8 cellular contexts compared by ENCODE assay signal in the genomic region with DNA sequence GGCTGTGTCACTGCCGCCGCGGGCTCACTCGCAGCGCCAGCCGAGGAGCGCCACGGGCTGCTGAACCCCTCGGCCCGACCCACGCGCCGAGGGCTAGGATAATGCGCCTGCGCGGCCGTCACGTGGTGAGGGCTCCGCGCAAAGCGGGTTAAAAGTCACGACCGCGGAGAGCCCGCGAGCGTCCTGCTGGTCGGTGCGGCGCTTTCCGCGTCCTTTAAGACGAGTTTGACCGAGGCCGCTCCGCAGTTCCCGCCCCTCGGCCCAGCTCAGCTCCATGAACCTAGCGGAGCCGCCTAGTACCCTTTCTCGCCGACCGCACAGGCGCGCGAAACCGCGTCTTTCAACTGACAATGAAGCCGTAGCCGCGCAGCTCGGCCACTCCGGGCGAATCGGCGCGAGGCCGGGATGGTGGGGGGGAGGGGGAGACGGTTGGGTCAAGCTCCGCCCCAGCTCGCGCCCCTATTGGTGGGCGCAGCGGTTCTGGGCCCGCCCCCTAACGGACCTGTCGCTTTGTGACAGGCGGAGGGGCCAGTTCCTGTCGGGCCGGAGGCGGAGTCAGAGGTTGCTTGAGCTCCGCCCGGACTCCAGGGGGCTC.
A peak's percentile ranks its signal among the peaks of the same experiment; 100 is the strongest.
DNase-seq lines count a peak whose midpoint lies in the region; ATAC-seq lines count a peak whose summit lies in the region.

No MANE protein-coding gene starts in this region.

- peak; percentile 99 for DNase-seq in AG20443 (ENCODE audit: low spot score)
- DNase-seq in NCI-H446 treated with DMSO at 0.1 percent for 48 hours (lab: John Stamatoyannopoulos, UW) = peak; percentile 93
- DNase-seq in activated CD4-positive, CD25-positive, alpha-beta regulatory T cell treated with anti-CD3 and anti-CD28 coated beads, Interleukin-2, amount 50 U/mL, for 72 hours = peak; percentile 98
- peak; percentile 93 to 94 for DNase-seq in cerebellar nuclear complex (lab: John Stamatoyannopoulos, UW)
- DNase-seq in islet precursor cell = peak; percentile 100
- peak; percentile 99 for DNase-seq in stimulated activated CD4-positive, alpha-beta T cell treated with anti-CD3 and anti-CD28 coated beads, Interleukin-12 subunit alpha, Interleukin-12 subunit beta, amount 100 ng/mL, for 4 hours

- ATAC-seq in GM19043 (IDR thresholded peaks at IDR 0.05; ENCODE audit: low read depth, unreplicated experiment) (peak; percentile 82), HG03378 (IDR thresholded peaks at IDR 0.05; ENCODE audit: unreplicated experiment) (peak; percentile 75)

Comparison
In these comparisons a context has a peak if more than half of its experiments do, and no peak if none do; other contexts are left out.
1. Peak in every context shown above with its lines: DNase-seq and ATAC-seq.